In genomic region chr10:75235375-75236177, GRCh38 we compare ENCODE assay signal across 8 cellular contexts. TPM values are rescaled to one million over a fixed set of nuclear protein-coding genes. Genes with fewer than 3 reads are reported as not detected.
DNase-seq lines count a peak whose midpoint lies in the region; ATAC-seq, FAIRE-seq and TF ChIP-seq lines count a peak whose summit lies in the region.

Gene COMTD1, minus strand, starts transcription at chr10:75235957. Its CDS starts 29 bp downstream, at chr10:75235928.

- H3K9me3 ChIP-seq in SU-DHL-6 (ENCODE audit: insufficient read depth, low read length) (no peaks in the 10 kb centered on the region), pancreas (no peaks in the 10 kb centered on the region), thyroid gland (no peaks in the 10 kb centered on the region)

- no peaks in the 10 kb centered on the region for H3K9me3 Mint-ChIP-seq in activated naive CD8-positive, alpha-beta T cell treated with anti-CD3 and anti-CD28 coated beads, Interleukin-2, amount 10 ng/mL, durations not matched to agents 7 days and 5 days

- ATAC-seq in HG02610 (IDR thresholded peaks at IDR 0.05; ENCODE audit: unreplicated experiment) (peak; percentile 79), Right ventricle myocardium inferior (peak; percentile 83), pancreas (peak; percentile 72 to 87 (median 80))
- peak; percentile 71 for ATAC-seq in activated naive CD8-positive, alpha-beta T cell treated with anti-CD3 and anti-CD28 coated beads, Interleukin-2, amount 10 ng/mL, durations not matched to agents 7 days and 5 days (ENCODE audit: low read depth)

- POLR2A ChIA-PET in activated naive CD8-positive, alpha-beta T cell treated with anti-CD3 and anti-CD28 coated beads, Interleukin-2, amount 10 ng/mL, durations not matched to agents 7 days and 5 days (lab: Charles Lee), result interaction anchor here (0.6 to 7.5 kb wide), 5 partner anchors 25 to 1139 kb away, joined by 4 to 97 read pairs (median 25); partner anchors contain the start of genes SAMD8 and VDAC2

- peak within 1 kb of the TSS; percentile 82 for H3K27ac ChIP-seq in SU-DHL-6 (ENCODE audit: low read depth, low read length)
- H3K27ac ChIP-seq in pancreas, result peak within 1 kb of the TSS; percentile 92 to 97 (median 94)
- H3K27ac ChIP-seq in thyroid gland, result peak within 1 kb of the TSS; percentile 68 to 74 (median 72)

- H3K9me2 ChIP-seq in SU-DHL-6 (replicated peaks; ENCODE audit: insufficient read depth, low read length), result no peaks in the 10 kb centered on the region

- peak within 1 kb of the TSS; percentile 91 for H2AFZ ChIP-seq in SU-DHL-6 (ENCODE audit: low read depth, low read length, severe bottlenecking)

- H3K36me3 Mint-ChIP-seq in activated naive CD8-positive, alpha-beta T cell treated with anti-CD3 and anti-CD28 coated beads, Interleukin-2, amount 10 ng/mL, durations not matched to agents 7 days and 5 days, result peaks cover 15% of the 10 kb centered on the region

- H3F3A ChIP-seq in SU-DHL-6 (ENCODE audit: insufficient read depth), result peaks cover 43% of the 10 kb centered on the region

- intact Hi-C loops in Right ventricle myocardium inferior (cut with DNase I), result loop anchor here (2.0 to 10.0 kb wide), 7 partner anchors 47 to 1081 kb away; partner anchors contain the start of genes ADK, AP3M1 and KAT6B
- intact Hi-C loops in pancreas (cut with DNase I), result loop anchor here in 1 of 3 donors (10.0 kb wide), 1 partner anchor 971 kb away; no protein-coding TSS in a partner anchor
- intact Hi-C loops in thyroid gland (cut with DNase I), result loop anchor here (5.0 to 10.0 kb wide), 4 partner anchors 48 to 991 kb away; partner anchors contain the start of gene KAT6B

- TF ChIP-seq CTCF in GM12865 (IDR thresholded peaks at IDR 0.05; ENCODE audit: insufficient read depth, low read depth, low read length, missing control alignments), result peak; percentile 100
- peak; percentile 97 for TF ChIP-seq CTCF in SU-DHL-6 (IDR thresholded peaks at IDR 0.05; ENCODE audit: insufficient read depth, low read length, poor library complexity, severe bottlenecking)
- TF ChIP-seq CTCF in pancreas (IDR thresholded peaks at IDR 0.05), result peak; percentile 100
- TF ChIP-seq CTCF in thyroid gland (IDR thresholded peaks at IDR 0.05), result peak; percentile 100

- DNase-seq in GM12865 (ENCODE audit: low read depth) (peak; percentile 98), NCI-H1092 (lab: John Stamatoyannopoulos, UW) (peak; percentile 74), Right ventricle myocardium inferior (ENCODE audit: missing footprints) (peak; percentile 98), pancreas (peak; percentile 97 to 100 (median 98)), thyroid gland (peak; percentile 97 to 98)
- peak; percentile 99 for DNase-seq in activated naive CD8-positive, alpha-beta T cell treated with anti-CD3 and anti-CD28 coated beads, Interleukin-2, amount 10 ng/mL, durations not matched to agents 7 days and 5 days

- H3K4me2 ChIP-seq in SU-DHL-6 (ENCODE audit: low read depth, low read length, poor library complexity, severe bottlenecking), result peak within 1 kb of the TSS; percentile 70

- H3K27me3 Mint-ChIP-seq in activated naive CD8-positive, alpha-beta T cell treated with anti-CD3 and anti-CD28 coated beads, Interleukin-2, amount 10 ng/mL, durations not matched to agents 7 days and 5 days, result no peaks in the 10 kb centered on the region

- H3K4me1 Mint-ChIP-seq in activated naive CD8-positive, alpha-beta T cell treated with anti-CD3 and anti-CD28 coated beads, Interleukin-2, amount 10 ng/mL, durations not matched to agents 7 days and 5 days, result peaks cover 20% of the 10 kb centered on the region

- TF ChIP-seq POLR2A in thyroid gland (IDR thresholded peaks at IDR 0.05), result peak in 1 of 2 donors; percentile 43

- H3K4me1 ChIP-seq in pancreas (peaks cover 0 to 13% (median 7%) of the 10 kb centered on the region in 3 donors), thyroid gland (peaks cover 7 to 10% of the 10 kb centered on the region in 2 donors)

- H4K20me1 ChIP-seq in SU-DHL-6 (ENCODE audit: low read depth, low read length), result no peaks in the 10 kb centered on the region

- peak within 1 kb of the TSS; percentile 87 for H3K4me3 Mint-ChIP-seq in activated naive CD8-positive, alpha-beta T cell treated with anti-CD3 and anti-CD28 coated beads, Interleukin-2, amount 10 ng/mL, durations not matched to agents 7 days and 5 days

- peak within 1 kb of the TSS; percentile 94 for H3K27ac Mint-ChIP-seq in activated naive CD8-positive, alpha-beta T cell treated with anti-CD3 and anti-CD28 coated beads, Interleukin-2, amount 10 ng/mL, durations not matched to agents 7 days and 5 days

- no peaks in the 10 kb centered on the region for H3K79me2 ChIP-seq in SU-DHL-6 (ENCODE audit: insufficient read depth, low read length)

- no peak for FAIRE-seq in pancreas (lab: Jason Lieb, UNC)

- H3K4me3 ChIP-seq in GM12865 (ENCODE audit: low read depth, low read length) (peak within 1 kb of the TSS; percentile 88), SU-DHL-6 (ENCODE audit: insufficient read depth, low read length, poor library complexity, severe bottlenecking) (peak within 1 kb of the TSS; percentile 72), pancreas (peak within 1 kb of the TSS; percentile 60 to 91 (median 81)), thyroid gland (replicated peaks in 1 of 3) (peak within 1 kb of the TSS; percentile 62 to 86 (median 73))

- H3K9ac ChIP-seq in SU-DHL-6 (ENCODE audit: low read length), result peak within 1 kb of the TSS; percentile 79

- WGBS in pancreas, 2 donors, result 0% methylated on average over 59 to 76 of the region's 76 CpGs
- 0 to 1% methylated on average over 7 to 20 of the region's 76 CpGs for WGBS in thyroid gland, 2 donors

- H3K27me3 ChIP-seq in SU-DHL-6 (ENCODE audit: low read length), result no peaks in the 10 kb centered on the region
- H3K27me3 ChIP-seq in pancreas, result no peaks in the 10 kb centered on the region
- H3K27me3 ChIP-seq in thyroid gland, result no peaks in the 10 kb centered on the region

- H3K36me3 ChIP-seq in SU-DHL-6 (ENCODE audit: low read length) (peaks cover 8% of the 10 kb centered on the region), pancreas (peaks cover 0 to 11% (median 3%) of the 10 kb centered on the region in 3 donors), thyroid gland (peaks cover 0 to 14% of the 10 kb centered on the region in 2 donors)

RNA-seq across cellular contexts. Expression of gene COMTD1, which starts in this region (rescaled TPM):
- total RNA-seq in activated naive CD8-positive, alpha-beta T cell treated with anti-CD3 and anti-CD28 coated beads, Interleukin-2, amount 10 ng/mL, durations not matched to agents 7 days and 5 days, result 10 to 100 TPM; 40.8 to 42.3 TPM
- total RNA-seq in Right ventricle myocardium inferior (32.3 TPM), pancreas (10 to 100 TPM; 54.1 to 99.4 (median 64.0) TPM), thyroid gland (10 to 100 TPM; 43.4 to 74.0 (median 68.7) TPM)
- 100 to 1,000 TPM; 153 to 318 TPM for polyA plus RNA-seq in pancreas

Comparison
In these comparisons a context has a peak if more than half of its experiments do, and no peak if none do; other contexts are left out.
1. Peak in every context shown above with its lines: DNase-seq, ATAC-seq, H3K4me3 ChIP-seq and H3K27ac ChIP-seq.